Comparison of ENCODE assay signal across 9 cellular contexts in the genomic region with DNA sequence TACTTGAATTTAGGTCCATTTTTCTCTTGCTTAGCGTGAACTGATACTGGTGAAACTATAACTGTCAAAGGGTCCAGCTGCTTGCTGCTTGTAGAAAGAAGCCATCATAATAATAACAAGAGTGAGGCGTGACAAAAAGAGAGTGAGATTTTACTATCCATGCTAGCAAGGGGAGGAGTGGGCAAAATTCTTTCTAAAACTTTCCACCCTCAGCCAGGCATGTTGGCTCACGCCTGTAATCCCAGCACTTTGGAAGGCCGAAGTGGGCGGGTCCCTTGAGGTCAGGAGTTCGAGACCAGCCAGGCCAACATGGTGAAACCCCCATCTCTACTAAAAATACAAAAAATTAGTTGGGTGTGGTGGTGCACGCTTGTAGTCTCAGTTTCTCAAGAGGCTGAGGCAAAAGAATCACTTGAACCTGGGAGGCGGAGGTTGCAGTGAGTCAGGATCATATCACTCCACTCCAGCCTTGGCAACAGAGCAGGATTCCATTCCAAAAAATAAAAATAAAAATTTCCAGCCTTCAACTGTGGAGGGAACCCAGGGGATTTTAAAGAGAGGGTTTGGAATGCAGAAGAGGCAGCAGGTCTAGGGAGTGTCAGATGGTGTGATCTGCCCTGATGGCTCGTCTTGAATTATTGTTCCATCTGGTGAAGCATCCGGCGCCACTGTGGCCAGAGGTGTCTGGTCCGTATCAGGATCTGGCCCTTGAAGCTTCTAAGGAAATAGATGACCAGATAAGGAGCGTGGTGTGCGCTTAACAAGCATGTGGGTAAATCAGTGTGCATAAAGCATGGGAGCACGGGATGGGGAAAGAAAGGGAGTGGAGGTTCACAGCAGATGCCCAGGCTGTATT. TPM values are rescaled to one million over a fixed set of nuclear protein-coding genes. Genes with fewer than 3 reads are reported as not detected.
DNase-seq lines count a peak whose midpoint lies in the region; ATAC-seq, FAIRE-seq and TF ChIP-seq lines count a peak whose summit lies in the region.
"Had no signal": no experiment of that assay in that cellular context is flagged by ENCODE, and none has a peak within 500 bp of the region (broad histone marks: within the 10 kb centered on the region; RNA-seq: fewer than 3 reads in every experiment).

No MANE protein-coding gene starts in this region.

- no peaks in the 10 kb centered on the region; the same call in 2 of the 3 replicates for H3K9me3 ChIP-seq in GM12878 (replicated peaks; ENCODE audit: control insufficient read depth, insufficient read depth, low read length)

- no peak overlapping the region for H3K4me3 Mint-ChIP-seq in nephron progenitor cell

- DNase-seq in GM04504 (ENCODE audit: low read depth) (peak; percentile 14), GM12878 (ENCODE audit: low read depth, low spot score) (no peak), nephron progenitor cell (no peak), head of caudate nucleus (no peak), HK-2 (ENCODE audit: unreplicated experiment) (no peak), SIG-M5 (lab: John Stamatoyannopoulos, UW) (no peak), urothelium cell line (ENCODE audit: low spot score) (no peak)
- DNase-seq: activated gamma-delta T cell treated with Interleukin-2 at 50 U/mL for 16 hours had no signal

- peak; percentile 26 to 51; a peak in 1 of 4 replicates for TF ChIP-seq EP300 in GM12878 (IDR thresholded peaks at IDR 0.05; ENCODE audit: borderline replicate concordance in 1 of 2, control insufficient read depth in 1 of 2, low read depth in 2 of 2, low read length in 2 of 2)

- ATAC-seq in HG02642 (IDR thresholded peaks at IDR 0.05; ENCODE audit: poor library complexity, unreplicated experiment) (peak; percentile 50), GM12878 (peak; percentile 48)

- SMC1A ChIA-PET in GM12878 (lab: Charles Lee; ENCODE audit: uncharacterized antibody, unreplicated experiment): interaction anchor here (0.6 to 6.8 kb wide), 5 partner anchors 11 to 160 kb away, joined by 3 to 131 read pairs (median 14); a partner anchor contains a TSS

- H3K27ac Mint-ChIP-seq in nephron progenitor cell: peak overlapping the region; percentile 91

- TF ChIP-seq CTCF in GM12878 (IDR thresholded peaks at IDR 0.05 in 2 of 3, conservative IDR thresholded peaks at IDR 0.05 in 1 of 3; ENCODE audit: control insufficient read depth in 2 of 3, extremely low read depth in 1 of 3, insufficient read depth in 1 of 3, low read depth in 3 of 3, low read length in 3 of 3) (no peak), nephron progenitor cell (IDR thresholded peaks at IDR 0.05) (no peak)

- in situ Hi-C loops in GM12878 (cut with MboI): no loop called here

- H3K27me3 ChIP-seq in GM12878 (replicated peaks in 1 of 2; ENCODE audit: control insufficient read depth in 2 of 2, insufficient read depth in 2 of 2, low read length in 1 of 2): no peaks in the 10 kb centered on the region

- H2AFZ ChIP-seq in GM12878 (ENCODE audit: control insufficient read depth, low read depth, low read length): no peak overlapping the region

- H3K9ac ChIP-seq in GM12878 (ENCODE audit: control insufficient read depth, insufficient read depth, low read length): peak overlapping the region; percentile 72

- peaks cover 17% of the 10 kb centered on the region for H3K4me1 Mint-ChIP-seq in nephron progenitor cell

- RAD21 ChIA-PET in GM12878 (lab: Charles Lee; ENCODE audit: unreplicated experiment): interaction anchor here (0.7 to 3.9 kb wide), 3 partner anchors 11 to 55 kb away, joined by 4 to 69 read pairs (median 4); no protein-coding TSS in a partner anchor

- peaks cover 14% of the 10 kb centered on the region for H3K79me2 ChIP-seq in GM12878 (ENCODE audit: control insufficient read depth, insufficient read depth, low read length)

- peak; percentile 49; the same call in 1 of the 2 replicates for TF ChIP-seq POLR2A in GM12878 (IDR thresholded peaks at IDR 0.05; ENCODE audit: low read depth, low read length)

- H3K36me3 ChIP-seq in GM12878 (ENCODE audit: control insufficient read depth in 2 of 2, insufficient read depth in 2 of 2, low read length in 1 of 2): peaks cover 6 to 56% of the 10 kb centered on the region in 2 experiments

- POLR2A ChIA-PET in GM12878 (lab: Charles Lee): interaction anchor here (0.6 to 8.8 kb wide), 5 partner anchors 10 to 136 kb away, joined by 3 to 91 read pairs (median 5); a partner anchor contains a TSS

- peak overlapping the region; percentile 97 for H3K27ac ChIP-seq in GM12878 (ENCODE audit: control insufficient read depth, insufficient read depth)

- intact Hi-C loops in GM12878 (cut with micrococcal nuclease; ENCODE audit: unreplicated experiment) (no loop called here), head of caudate nucleus (cut with DNase I) (no loop called here)

- FAIRE-seq in GM12878 (lab: Jason Lieb, UNC) (no peak), urothelium cell line (lab: Jason Lieb, UNC) (no peak)

- 29% methylated on average over 15 of the region's 15 CpGs for WGBS in GM12878 (ENCODE audit: insufficient coverage, insufficient replicate concordance, low lambda C conversion rate, missing lambda C conversion rate)

- H4K20me1 ChIP-seq in GM12878 (ENCODE audit: control insufficient read depth, insufficient read depth): no peaks in the 10 kb centered on the region

- no peaks in the 10 kb centered on the region for H3K27me3 Mint-ChIP-seq in nephron progenitor cell (ENCODE audit: low read depth, poor library complexity)

- CTCF ChIA-PET in GM12878 (lab: Yijun Ruan, JAX): interaction anchor here (0.6 to 3.9 kb wide), 5 partner anchors 33 to 132 kb away, joined by 4 to 20 read pairs (median 7); no protein-coding TSS in a partner anchor

- H3K4me3 ChIP-seq in GM12878: no peak overlapping the region

- peak overlapping the region; percentile 56 for H3K4me2 ChIP-seq in GM12878 (ENCODE audit: control insufficient read depth, insufficient read depth)

- H3K36me3 Mint-ChIP-seq in nephron progenitor cell (ENCODE audit: low read depth): peaks cover 49% of the 10 kb centered on the region

- peaks cover 8% of the 10 kb centered on the region for H3K9me3 Mint-ChIP-seq in nephron progenitor cell

- BruUV-seq in GM12878 (replicated peaks; lab: Mats Ljungman, UMichigan): no TSS peak

- TF ChIP-seq RAD21 in GM12878 (IDR thresholded peaks at IDR 0.05; ENCODE audit: insufficient read depth, low read depth, low read length): no peak

- peaks cover 65% of the 10 kb centered on the region for H3K4me1 ChIP-seq in GM12878 (ENCODE audit: control insufficient read depth, insufficient read depth, low read length)

TF ChIP-seq in GM12878, 131 proteins besides CTCF, POLR2A, EP300 and RAD21 (continues in another document):
- TF ChIP-seq CEBPB (IDR thresholded peaks at IDR 0.05; ENCODE audit: borderline replicate concordance in 1 of 2, low read depth in 2 of 2, low read length in 2 of 2): no peak
- TF ChIP-seq MEF2B (IDR thresholded peaks at IDR 0.05; ENCODE audit: partially characterized antibody, poor library complexity, severe bottlenecking): no peak
- TF ChIP-seq POU2F2 (IDR thresholded peaks at IDR 0.05; ENCODE audit: borderline replicate concordance, low read depth, low read length): no peak

RNA-seq across cellular contexts. Expression of a gene that starts 51.8 kb away (rescaled TPM):
- 17.9 and 22.6 TPM in 2 replicates for total RNA-seq in GM12878 (2013; cell fraction: nucleolus; rRNA removed)
- total RNA-seq in GM12878 (2014; rRNA removed) (0.82 and 0.85 TPM in 2 replicates), GM12878 (2014; rRNA removed; fragmentation: Illumina TruSeq; extraction: Trizol) (0.55 and 0.81 TPM in 2 replicates), GM12878 (2021) (0.48 and 0.62 TPM in 2 replicates)
- polyA plus RNA-seq in GM12878 (2011; ENCODE audit: low read depth): 5.1 TPM
- polyA plus RNA-seq in GM12878 (2011; rRNA removed) (1.2 and 2.3 TPM in 2 replicates), GM12878 (2014; fragmentation: Illumina TruSeq; extraction: Trizol) (0.16 and 0.29 TPM in 2 replicates), GM12878 (2014; fragmentation: Nextera tagmentation; extraction: Ambion mirVana) (1 to 10 TPM; 1.5 to 2.3 TPM), GM12878 (2014; rRNA removed) (0.27 and 0.39 TPM in 2 replicates), GM12878 (2016; fragmentation: Nextera tagmentation; extraction: Ambion mirVana) (1 to 10 TPM; 4.5 to 5.2 TPM)
- polyA plus RNA-seq in GM12878 (2011; cell fraction: cytosol; rRNA removed): 0.13 and 0.24 TPM in 2 replicates
- 3.6 and 4.5 TPM in 2 replicates for polyA plus RNA-seq in GM12878 (2011; cell fraction: nucleus; rRNA removed)
- 4.5 and 6.1 TPM in 2 replicates for polyA plus RNA-seq in GM12878 (2012)
- polyA minus RNA-seq in GM12878 (2011; rRNA and poly(A)+ RNA removed): 1.1 and 2.4 TPM in 2 replicates
- 0.67 and 0.94 TPM in 2 replicates for polyA minus RNA-seq in GM12878 (2011; cell fraction: cytosol; rRNA and poly(A)+ RNA removed)
- polyA minus RNA-seq in GM12878 (2011; cell fraction: nucleus; rRNA and poly(A)+ RNA removed): 3.3 and 3.4 TPM in 2 replicates

RNA-seq across cellular contexts. Expression of a gene that starts 52.7 kb away (rescaled TPM):
- total RNA-seq in GM12878 (2013; cell fraction: nucleolus; rRNA removed): 92.7 and 109 TPM in 2 replicates
- total RNA-seq in GM12878 (2014; rRNA removed) (21.0 and 26.8 TPM in 2 replicates), GM12878 (2014; rRNA removed; fragmentation: Illumina TruSeq; extraction: Trizol) (11.4 and 13.4 TPM in 2 replicates), GM12878 (2021) (18.6 and 19.9 TPM in 2 replicates)
- 201 TPM for polyA plus RNA-seq in GM12878 (2011; ENCODE audit: low read depth)
- polyA plus RNA-seq in GM12878 (2011; rRNA removed) (67.9 and 80.1 TPM in 2 replicates), GM12878 (2014; fragmentation: Illumina TruSeq; extraction: Trizol) (9.9 and 10.6 TPM in 2 replicates), GM12878 (2014; fragmentation: Nextera tagmentation; extraction: Ambion mirVana) (10 to 100 TPM; 24.1 to 24.2 TPM), GM12878 (2014; rRNA removed) (23.5 and 32.2 TPM in 2 replicates), GM12878 (2016; fragmentation: Nextera tagmentation; extraction: Ambion mirVana) (10 to 100 TPM; 52.1 to 57.3 TPM)
- 46.2 and 65.1 TPM in 2 replicates for polyA plus RNA-seq in GM12878 (2011; cell fraction: cytosol; rRNA removed)
- polyA plus RNA-seq in GM12878 (2011; cell fraction: nucleus; rRNA removed): 48.1 and 72.6 TPM in 2 replicates
- polyA plus RNA-seq in GM12878 (2012): 80.2 and 194 TPM in 2 replicates
- polyA minus RNA-seq in GM12878 (2011; rRNA and poly(A)+ RNA removed): 28.2 and 31.1 TPM in 2 replicates
- 20.3 and 21.3 TPM in 2 replicates for polyA minus RNA-seq in GM12878 (2011; cell fraction: cytosol; rRNA and poly(A)+ RNA removed)
- polyA minus RNA-seq in GM12878 (2011; cell fraction: nucleus; rRNA and poly(A)+ RNA removed): 57.9 and 60.2 TPM in 2 replicates
